ENCODE assay signal across 18 cellular contexts in the genomic region with DNA sequence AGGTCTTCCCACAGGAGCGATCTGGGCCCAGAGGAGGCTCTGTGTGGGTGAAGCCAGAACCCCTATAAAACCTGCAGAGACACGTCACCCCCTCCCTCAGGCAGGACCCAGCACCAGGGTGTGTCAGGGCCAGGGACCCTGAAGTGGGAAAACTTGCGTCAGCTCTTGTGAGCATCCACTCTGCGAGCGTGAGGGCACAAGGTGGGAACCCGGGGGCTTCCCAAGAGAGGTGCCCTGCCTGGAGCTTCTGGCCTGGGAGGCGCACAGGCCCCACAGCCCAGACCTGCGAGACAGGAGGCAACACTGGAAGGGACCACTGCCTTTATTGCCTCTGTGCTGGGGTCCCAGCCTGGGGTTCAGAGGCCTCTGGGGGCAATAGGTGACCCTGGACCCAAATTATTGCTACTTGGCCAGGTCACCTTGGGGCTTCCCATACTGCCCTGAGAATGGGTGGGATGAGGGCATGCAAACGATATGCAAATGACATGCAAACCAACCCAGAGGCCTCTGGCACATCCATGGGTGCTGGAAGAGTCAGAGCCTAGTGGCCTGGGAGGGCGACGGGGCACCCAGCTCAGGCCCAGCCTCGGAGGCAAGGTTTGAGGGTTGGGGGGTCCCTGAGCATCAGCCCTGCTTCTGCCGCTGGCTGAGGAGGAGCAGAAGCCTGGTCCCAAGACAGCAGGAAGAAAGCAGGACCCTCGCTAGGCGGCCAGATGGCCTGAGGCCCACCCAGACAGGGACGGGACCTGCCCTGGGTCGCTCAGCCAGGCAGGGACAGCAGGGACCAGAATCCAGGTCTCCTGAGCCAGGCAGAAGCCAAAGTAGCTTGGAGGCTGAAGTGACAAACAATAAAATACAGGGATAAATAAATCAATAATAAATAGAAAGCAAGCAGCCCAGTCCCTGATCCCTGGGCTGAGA. TPM values are rescaled to one million over a fixed set of nuclear protein-coding genes. Genes with fewer than 3 reads are reported as not detected.
"Had no signal": no experiment of that assay in that cellular context is flagged by ENCODE, and none has a peak within 500 bp of the region (broad histone marks: within the 10 kb centered on the region; RNA-seq: fewer than 3 reads in every experiment).

No MANE protein-coding gene starts in this region.

- FAIRE-seq: endothelial cell of umbilical vein, islet of Langerhans had no signal

- H3K4me3 ChIP-seq: colonic mucosa, heart right ventricle, prostate gland, stomach, thoracic aorta had no signal

- H3K4me1 ChIP-seq: prostate gland had no signal

- H3K36me3 ChIP-seq: colonic mucosa had no signal

- ATAC-seq: activated CD4-positive, CD25-positive, alpha-beta regulatory T cell treated with anti-CD3 and anti-CD28 coated beads, Interleukin-2, amount 50 U/mL, for 24 hours; activated CD8-positive, alpha-beta memory T cell treated with anti-CD3 and anti-CD28 coated beads, Interleukin-2, amount 10 ng/mL, durations not matched to agents 7 days and 5 days; heart right ventricle; left lobe of liver had no signal

- DNase-seq: activated CD4-positive, alpha-beta T cell treated with anti-CD3 and anti-CD28 coated beads, Interleukin-2, amount 50 U/mL, for 48 hours; activated CD8-positive, alpha-beta memory T cell treated with anti-CD3 and anti-CD28 coated beads, Interleukin-2, amount 10 ng/mL, durations not matched to agents 7 days and 5 days; activated gamma-delta T cell treated with Interleukin-2 at 50 U/mL for 16 hours; caudate nucleus; colonic mucosa; effector CD4-positive, alpha-beta T cell; foreskin melanocyte; heart right ventricle; stomach; SW 1271 had no signal

- H3K27me3 ChIP-seq: colonic mucosa, heart right ventricle, stomach had no signal

- H3K27ac ChIP-seq: colonic mucosa, heart right ventricle, stomach, thoracic aorta had no signal

- H3K9me3 ChIP-seq: colonic mucosa, heart right ventricle, prostate gland, stomach, thoracic aorta had no signal

RNA-seq across cellular contexts. Expression of gene C20orf144, which starts 5.1 kb away (rescaled TPM):
- total RNA-seq: endothelial cell of umbilical vein, heart right ventricle, left lobe of liver, mesenteric fat pad, stomach, thoracic aorta, urinary bladder had no signal
- polyA plus RNA-seq: endothelial cell of umbilical vein had no signal
